In genomic region chr21:40562603-40563002, GRCh38 we compare ENCODE assay signal across 26 cellular contexts.
"Had no signal": no experiment of that assay in that cellular context is flagged by ENCODE, and none has a peak within 500 bp of the region (broad histone marks: within the 10 kb centered on the region; RNA-seq: fewer than 3 reads in every experiment).

No MANE protein-coding gene starts in this region.

- H3K9ac ChIP-seq: neural progenitor cell, parathyroid adenoma had no signal

- ATAC-seq: effector memory CD8-positive, alpha-beta T cell; gastrocnemius medialis; heart left ventricle; left cardiac atrium; lower lobe of right lung; natural killer cell; stimulated activated memory B cell treated with anti-CD40 and anti-IgM and Interleukin-4, amounts not matched to agents 10 μg/mL and 1 μg/mL and 100 μg/mL, for 72 hours; stimulated activated naive CD8-positive, alpha-beta T cell treated with anti-CD3 and anti-CD28 coated beads, Interleukin-15, Interleukin-2, amounts not matched to agents 100 U/mL and 50 U/mL, for 24 hours; upper lobe of right lung had no signal

- H3K36me3 ChIP-seq: gastrocnemius medialis, heart left ventricle, left ventricle myocardium inferior, lower lobe of right lung, neural progenitor cell, prostate gland, right atrium auricular region, sigmoid colon, spleen, tibial artery, upper lobe of right lung, uterus had no signal

- H3K4me2 ChIP-seq: hepatocyte, neural progenitor cell had no signal

- FAIRE-seq: islet of Langerhans had no signal

- H2AFZ ChIP-seq: hepatocyte, neural progenitor cell, parathyroid adenoma had no signal

- H3K27me3 ChIP-seq: gastrocnemius medialis, heart left ventricle, hepatocyte, neural progenitor cell, right atrium auricular region, sigmoid colon, spleen, testis, tibial artery, upper lobe of right lung, uterus had no signal

- DNase-seq: cerebellar nuclear complex; cortex of kidney; effector memory CD8-positive, alpha-beta T cell; foreskin fibroblast; gastrocnemius medialis; heart left ventricle; left cardiac atrium; left ventricle myocardium inferior; lower lobe of right lung; natural killer cell; sigmoid colon; spleen; stimulated activated CD4-positive, alpha-beta T cell treated with anti-CD3 and anti-CD28 coated beads, Interleukin-4, amount 100 ng/mL, for 4 hours; stimulated activated naive CD8-positive, alpha-beta T cell treated with anti-CD3 and anti-CD28 coated beads, Interleukin-15, Interleukin-2, amounts not matched to agents 100 U/mL and 50 U/mL, for 24 hours; substantia nigra; testis; tibial artery; upper lobe of right lung; uterus had no signal

- H3K4me1 ChIP-seq: gastrocnemius medialis, heart left ventricle, left ventricle myocardium inferior, lower lobe of right lung, neural progenitor cell, parathyroid adenoma, prostate gland, right atrium auricular region, sigmoid colon, spleen, testis, tibial artery, upper lobe of right lung, uterus had no signal

- H3K27ac ChIP-seq: gastrocnemius medialis, heart left ventricle, hepatocyte, left ventricle myocardium inferior, lower lobe of right lung, neural progenitor cell, parathyroid adenoma, prostate gland, right atrium auricular region, sigmoid colon, spleen, testis, tibial artery, upper lobe of right lung, uterus had no signal

- H3K9me3 ChIP-seq: gastrocnemius medialis, heart left ventricle, left ventricle myocardium inferior, lower lobe of right lung, prostate gland, right atrium auricular region, sigmoid colon, spleen, testis, tibial artery, upper lobe of right lung, uterus had no signal

- H3K4me3 ChIP-seq: gastrocnemius medialis, heart left ventricle, hepatocyte, left ventricle myocardium inferior, lower lobe of right lung, neural progenitor cell, prostate gland, right atrium auricular region, sigmoid colon, spleen, testis, tibial artery, upper lobe of right lung, uterus had no signal

- H3K79me2 ChIP-seq: hepatocyte, parathyroid adenoma had no signal
